Comparison of ENCODE assay signal across 27 cellular contexts in the genomic region with DNA sequence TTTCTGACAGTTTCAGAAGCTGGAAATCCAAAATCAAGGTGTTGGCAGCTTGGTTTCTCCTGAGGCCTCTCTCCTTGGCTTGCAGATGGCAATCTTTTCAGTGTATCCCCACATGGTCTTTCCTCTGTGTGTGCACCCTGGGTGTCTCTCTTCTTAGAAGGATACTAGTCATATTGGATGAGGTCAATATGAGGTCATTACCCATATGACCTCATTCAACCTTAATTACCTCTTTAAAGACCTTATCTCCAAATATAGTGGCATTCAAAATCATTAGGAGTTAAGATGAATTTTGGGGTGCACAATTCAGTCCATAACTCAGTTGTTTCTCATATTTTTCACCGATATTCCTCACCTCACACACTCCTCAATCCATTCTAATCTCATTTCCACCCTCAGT.
"Had no signal": no experiment of that assay in that cellular context is flagged by ENCODE, and none has a peak within 500 bp of the region (broad histone marks: within the 10 kb centered on the region; RNA-seq: fewer than 3 reads in every experiment).

No MANE protein-coding gene starts in this region.

- H3K36me3 ChIP-seq: stomach, suprapubic skin, thoracic aorta, thyroid gland, tibial artery, tibial nerve, transverse colon, upper lobe of left lung, upper lobe of right lung, uterus, vagina had no signal

- FAIRE-seq: urothelium cell line had no signal

- DNase-seq: stimulated activated CD4-positive, alpha-beta T cell treated with anti-CD3 and anti-CD28 coated beads, Interleukin-2, amount 100 ng/mL, for 48 hours; stimulated activated CD4-positive, alpha-beta T cell treated with anti-CD3 and anti-CD28 coated beads, Interleukin-4, amount 100 ng/mL, for 1 hour; stimulated activated CD4-positive, alpha-beta T cell treated with anti-CD3 and anti-CD28 coated beads, Interleukin-4, amount 100 ng/mL, for 24 hours; stimulated activated CD4-positive, alpha-beta T cell treated with anti-CD3 and anti-CD28 coated beads, Interleukin-4, amount 100 ng/mL, for 4 hours; stimulated activated CD8-positive, alpha-beta memory T cell treated with anti-CD3 and anti-CD28 coated beads, Interleukin-4, amount 100 ng/mL, for 48 hours; stimulated activated naive B cell treated with anti-CD40 and anti-IgM and Interleukin-4, amounts not matched to agents 10 μg/mL and 1 μg/mL and 100 μg/mL, for 72 hours; stimulated activated naive CD4-positive, alpha-beta T cell; stimulated activated naive CD4-positive, alpha-beta T cell treated with Interleukin-2 at 50 U/mL for 16 hours; stimulated activated naive CD8-positive, alpha-beta T cell treated with anti-CD3 and anti-CD28 coated beads, Interleukin-15, amount 100 ng/mL, for 72 hours; stimulated activated naive CD8-positive, alpha-beta T cell treated with anti-CD3 and anti-CD28 coated beads, Interleukin-15, Interleukin-2, amounts not matched to agents 100 U/mL and 50 U/mL, for 24 hours; stomach; substantia nigra; testis; thyroid gland; tibial artery; transverse colon; trophoblast cell; upper lobe of left lung; upper lobe of right lung; uterus had no signal

- H3K27ac ChIP-seq: stomach, suprapubic skin, testis, thoracic aorta, thyroid gland, tibial artery, tibial nerve, transverse colon, upper lobe of left lung, upper lobe of right lung, uterus, vagina had no signal

- H3K4me3 ChIP-seq: stomach, suprapubic skin, testis, thoracic aorta, thyroid gland, tibial artery, tibial nerve, transverse colon, upper lobe of left lung, upper lobe of right lung, uterus, vagina had no signal

- H3K9me3 ChIP-seq: stomach, suprapubic skin, testis, thoracic aorta, thyroid gland, tibial artery, tibial nerve, transverse colon, upper lobe of left lung, upper lobe of right lung, uterus, vagina had no signal

- ATAC-seq: stimulated activated effector memory CD8-positive, alpha-beta T cell treated with anti-CD3 and anti-CD28 coated beads, Interleukin-12 subunit alpha, Interleukin-12 subunit beta, amount 100 ng/mL, for 72 hours; stimulated activated memory B cell treated with anti-CD40 and anti-IgM and Interleukin-4, amounts not matched to agents 10 μg/mL and 1 μg/mL and 100 μg/mL, for 72 hours; stimulated activated naive B cell treated with anti-CD40 and anti-IgM and Interleukin-4, amounts not matched to agents 10 μg/mL and 1 μg/mL and 100 μg/mL, for 72 hours; stimulated activated naive CD8-positive, alpha-beta T cell treated with anti-CD3 and anti-CD28 coated beads, Interleukin-15, amount 100 ng/mL, for 72 hours; stimulated activated naive CD8-positive, alpha-beta T cell treated with anti-CD3 and anti-CD28 coated beads, Interleukin-15, Interleukin-2, amounts not matched to agents 100 U/mL and 50 U/mL, for 24 hours; upper lobe of right lung had no signal

- H3K27me3 ChIP-seq: testis, thyroid gland, uterus, vagina had no signal
